ENCODE assay signal across 19 cellular contexts in the genomic region with DNA sequence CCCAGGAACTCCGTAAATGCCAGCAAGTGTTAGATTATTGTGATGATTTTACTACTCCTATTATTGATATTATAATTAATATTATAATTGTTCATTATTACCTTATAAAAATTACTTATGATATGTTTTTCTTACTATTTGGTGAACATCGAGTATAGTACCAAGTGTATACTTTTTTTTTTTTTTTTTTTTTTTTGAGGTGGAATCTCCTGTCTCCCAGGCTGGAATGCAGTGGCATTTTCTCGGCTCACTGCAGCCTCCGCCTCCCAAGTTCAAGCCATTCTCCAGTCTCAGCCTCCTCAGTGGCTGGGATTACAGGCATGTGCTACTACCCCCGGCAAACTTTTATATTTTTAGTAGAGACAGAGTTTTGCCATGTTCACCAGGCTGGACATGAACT.
DNase-seq lines count a peak whose midpoint lies in the region; ATAC-seq, FAIRE-seq and TF ChIP-seq lines count a peak whose summit lies in the region.
"Had no signal": no experiment of that assay in that cellular context is flagged by ENCODE, and none has a peak within 500 bp of the region (broad histone marks: within the 10 kb centered on the region; RNA-seq: fewer than 3 reads in every experiment).

No MANE protein-coding gene starts in this region.

- TF ChIP-seq CTCF in nephron (IDR thresholded peaks at IDR 0.05; ENCODE audit: unreplicated experiment in 3 of 3), result no peak

- H3K4me1 Mint-ChIP-seq in nephron, result peaks cover 42% of the 10 kb centered on the region
- H3K4me1 Mint-ChIP-seq in activated T-helper 17 cell treated with anti-CD3 and anti-CD28 coated beads, Interleukin-2, amount 50 U/mL, for 72 hours, result peaks cover 9% of the 10 kb centered on the region
- H3K4me1 Mint-ChIP-seq: B cell had no signal

- no peaks in the 10 kb centered on the region for H3K9me3 ChIP-seq in GM23248 (ENCODE audit: low read depth)
- H3K9me3 ChIP-seq: A549; BLaER1 treated with 17β-estradiol and CSF1 and Interleukin-3, amounts not matched to agents 10 nM and 100 nM had no signal

- H3K4me3 ChIP-seq in GM23248, result no peak overlapping the region
- H3K4me3 ChIP-seq: A549; BLaER1 treated with 17β-estradiol and CSF1 and Interleukin-3, amounts not matched to agents 10 nM and 100 nM had no signal

- H3K9me2 ChIP-seq in GM23248 (ENCODE audit: insufficient read depth), result no peaks in the 10 kb centered on the region

- H3K4me1 ChIP-seq in GM23248 (ENCODE audit: insufficient read depth), result no peaks in the 10 kb centered on the region
- H3K4me1 ChIP-seq: A549; BLaER1 treated with 17β-estradiol and CSF1 and Interleukin-3, amounts not matched to agents 10 nM and 100 nM had no signal

- in situ Hi-C loops in GM23248 (cut with MboI), result no loop called here

- H4K20me1 ChIP-seq in GM23248 (ENCODE audit: insufficient read depth), result no peaks in the 10 kb centered on the region
- H4K20me1 ChIP-seq: BLaER1 treated with 17β-estradiol and CSF1 and Interleukin-3, amounts not matched to agents 10 nM and 100 nM had no signal

- no peak overlapping the region for H2AFZ ChIP-seq in GM23248

- no peaks in the 10 kb centered on the region for H3K36me3 Mint-ChIP-seq in nephron (ENCODE audit: low read depth)
- H3K36me3 Mint-ChIP-seq in activated T-helper 17 cell treated with anti-CD3 and anti-CD28 coated beads, Interleukin-2, amount 50 U/mL, for 72 hours (ENCODE audit: low read depth), result no peaks in the 10 kb centered on the region
- H3K36me3 Mint-ChIP-seq: CD8-positive, alpha-beta T cell had no signal

- no peaks in the 10 kb centered on the region for H3K36me3 ChIP-seq in GM23248 (ENCODE audit: low read depth)
- H3K36me3 ChIP-seq: BLaER1 treated with 17β-estradiol and CSF1 and Interleukin-3, amounts not matched to agents 10 nM and 100 nM had no signal

- H3K27ac ChIP-seq in GM23248, result no peak overlapping the region
- H3K27ac ChIP-seq: 22Rv1; A549; BLaER1 treated with 17β-estradiol and CSF1 and Interleukin-3, amounts not matched to agents 10 nM and 100 nM; HL-60 had no signal

- peaks cover under 1% of the 10 kb centered on the region for H3K27me3 Mint-ChIP-seq in nephron (ENCODE audit: low read depth)
- H3K27me3 Mint-ChIP-seq in activated T-helper 17 cell treated with anti-CD3 and anti-CD28 coated beads, Interleukin-2, amount 50 U/mL, for 72 hours, result no peaks in the 10 kb centered on the region
- H3K27me3 Mint-ChIP-seq: B cell had no signal

- H3F3A ChIP-seq in GM23248 (ENCODE audit: insufficient read depth), result no peaks in the 10 kb centered on the region

- no peak overlapping the region for H3K4me3 Mint-ChIP-seq in nephron
- H3K4me3 Mint-ChIP-seq in activated T-helper 17 cell treated with anti-CD3 and anti-CD28 coated beads, Interleukin-2, amount 50 U/mL, for 72 hours, result no peak overlapping the region
- H3K4me3 Mint-ChIP-seq: B cell; CD8-positive, alpha-beta T cell had no signal

- no peaks in the 10 kb centered on the region for H3K27me3 ChIP-seq in GM23248 (replicated peaks; ENCODE audit: insufficient read depth)
- H3K27me3 ChIP-seq: BLaER1 treated with 17β-estradiol and CSF1 and Interleukin-3, amounts not matched to agents 10 nM and 100 nM had no signal

- H3K4me2 ChIP-seq in GM23248 (ENCODE audit: unreplicated experiment), result no peak overlapping the region
- H3K4me2 ChIP-seq: A549; BLaER1 treated with 17β-estradiol and CSF1 and Interleukin-3, amounts not matched to agents 10 nM and 100 nM had no signal

- WGBS in GM23248 (ENCODE audit: low coverage in 1 of 2, low lambda C conversion rate in 2 of 2, missing lambda C conversion rate in 2 of 2), 2 experiments, result 63 to 66% methylated on average over 5 of the region's 5 CpGs

- DNase-seq in DMS 273 treated with DMSO at 0.1 percent for 48 hours (lab: John Stamatoyannopoulos, UW), result peak; percentile 3
- DNase-seq in DMS 273 (lab: John Stamatoyannopoulos, UW; ENCODE audit: unreplicated experiment), result no peak
- DNase-seq in RKO (ENCODE audit: low spot score), result peak; percentile 74
- DNase-seq in GM23248, result no peak
- DNase-seq: Calu3; CD8-positive, alpha-beta T cell; GDM1; GOT3; H7 had no signal

- FAIRE-seq in G401.6 (lab: Jason Lieb, UNC), result peak; percentile 41
- FAIRE-seq: A549, GM12892, GM18507 had no signal

- ATAC-seq in activated T-helper 17 cell treated with anti-CD3 and anti-CD28 coated beads, Interleukin-2, amount 50 U/mL, for 72 hours (replicated peaks), result no peak
- ATAC-seq: A549; CD8-positive, alpha-beta T cell had no signal

- H3K9me3 Mint-ChIP-seq in nephron, result no peaks in the 10 kb centered on the region
- H3K9me3 Mint-ChIP-seq in activated T-helper 17 cell treated with anti-CD3 and anti-CD28 coated beads, Interleukin-2, amount 50 U/mL, for 72 hours, result no peaks in the 10 kb centered on the region
- H3K9me3 Mint-ChIP-seq: CD8-positive, alpha-beta T cell had no signal

- no peak overlapping the region for H3K9ac ChIP-seq in GM23248
- H3K9ac ChIP-seq: BLaER1 treated with 17β-estradiol and CSF1 and Interleukin-3, amounts not matched to agents 10 nM and 100 nM had no signal

- H3K79me2 ChIP-seq in GM23248 (ENCODE audit: insufficient read depth), result no peaks in the 10 kb centered on the region

- peak overlapping the region in 2 of 3 experiments; percentile 40 to 57 for H3K27ac Mint-ChIP-seq in nephron
- H3K27ac Mint-ChIP-seq in activated T-helper 17 cell treated with anti-CD3 and anti-CD28 coated beads, Interleukin-2, amount 50 U/mL, for 72 hours, result no peak overlapping the region
- H3K27ac Mint-ChIP-seq: B cell; CD8-positive, alpha-beta T cell had no signal

Comparison
In these comparisons a context has a peak if more than half of its experiments do, and no peak if none do; other contexts are left out.
1. DNase-seq: peak in DMS 273 treated with DMSO at 0.1 percent for 48 hours (single experiment) and RKO (single experiment); none in DMS 273 (single experiment) and GM23248 (single experiment).